21 cellular contexts compared by ENCODE assay signal in genomic region chr6:1837868-1838267, GRCh38.
DNase-seq lines count a peak whose midpoint lies in the region; ATAC-seq and TF ChIP-seq lines count a peak whose summit lies in the region.
"Had no signal": no experiment of that assay in that cellular context is flagged by ENCODE, and none has a peak within 500 bp of the region (broad histone marks: within the 10 kb centered on the region; RNA-seq: fewer than 3 reads in every experiment).

No MANE protein-coding gene starts in this region.

- H3K4me1 ChIP-seq in foreskin keratinocyte, result peaks cover 9% of the 10 kb centered on the region

- H3K27me3 ChIP-seq in foreskin keratinocyte (no peaks in the 10 kb centered on the region), H7 (ENCODE audit: control insufficient read depth, insufficient read depth, low read length) (no peaks in the 10 kb centered on the region)
- H3K27me3 ChIP-seq: left lung, neutrophil had no signal

- H3K4me3 Mint-ChIP-seq in osteocyte (ENCODE audit: unreplicated experiment), result no peak overlapping the region
- H3K4me3 Mint-ChIP-seq in natural killer cell treated with Interleukin-12 subunit alpha and Interleukin-12 subunit beta and Interleukin-15 and Interleukin-18, amount 100 ng/mL, for 72 hours, result no peak overlapping the region
- H3K4me3 Mint-ChIP-seq: activated CD4-positive, alpha-beta memory T cell treated with anti-CD3 and anti-CD28 coated beads, Interleukin-2, amount 10 ng/mL, durations not matched to agents 7 days and 5 days; CD4-positive, alpha-beta T cell had no signal

- H3K4me3 ChIP-seq in H7 (ENCODE audit: insufficient read depth, low read depth, low read length), result no peak overlapping the region
- H3K4me3 ChIP-seq: cardiac muscle cell, left lung had no signal

- H3K36me3 ChIP-seq in H7 (replicated peaks; ENCODE audit: control insufficient read depth, insufficient read depth, low read length), result no peaks in the 10 kb centered on the region
- H3K36me3 ChIP-seq: cardiac muscle cell, left lung, neutrophil had no signal

- H3K36me3 Mint-ChIP-seq in osteocyte (ENCODE audit: unreplicated experiment), result no peaks in the 10 kb centered on the region
- H3K36me3 Mint-ChIP-seq in natural killer cell treated with Interleukin-12 subunit alpha and Interleukin-12 subunit beta and Interleukin-15 and Interleukin-18, amount 100 ng/mL, for 72 hours, result no peaks in the 10 kb centered on the region

- H3K9me3 Mint-ChIP-seq in osteocyte (ENCODE audit: unreplicated experiment), result no peaks in the 10 kb centered on the region
- H3K9me3 Mint-ChIP-seq in natural killer cell treated with Interleukin-12 subunit alpha and Interleukin-12 subunit beta and Interleukin-15 and Interleukin-18, amount 100 ng/mL, for 72 hours, result no peaks in the 10 kb centered on the region
- H3K9me3 Mint-ChIP-seq: activated CD4-positive, alpha-beta memory T cell treated with anti-CD3 and anti-CD28 coated beads, Interleukin-2, amount 10 ng/mL, durations not matched to agents 7 days and 5 days; CD4-positive, alpha-beta T cell had no signal

- H3K27me3 Mint-ChIP-seq in osteocyte (ENCODE audit: unreplicated experiment), result no peaks in the 10 kb centered on the region
- H3K27me3 Mint-ChIP-seq in natural killer cell treated with Interleukin-12 subunit alpha and Interleukin-12 subunit beta and Interleukin-15 and Interleukin-18, amount 100 ng/mL, for 72 hours, result no peaks in the 10 kb centered on the region
- H3K27me3 Mint-ChIP-seq: activated CD4-positive, alpha-beta memory T cell treated with anti-CD3 and anti-CD28 coated beads, Interleukin-2, amount 10 ng/mL, durations not matched to agents 7 days and 5 days; CD4-positive, alpha-beta T cell had no signal

- POLR2A ChIA-PET in HEK293T (lab: Yijun Ruan, JAX), result interaction anchor here (0.9 to 4.6 kb wide), 5 partner anchors 71 to 231 kb away, joined by 3 to 29 read pairs (median 4); partner anchors contain the start of gene FOXC1

- peak overlapping the region; percentile 78 for H3K27ac Mint-ChIP-seq in osteocyte (ENCODE audit: unreplicated experiment)
- no peak overlapping the region for H3K27ac Mint-ChIP-seq in natural killer cell treated with Interleukin-12 subunit alpha and Interleukin-12 subunit beta and Interleukin-15 and Interleukin-18, amount 100 ng/mL, for 72 hours
- H3K27ac Mint-ChIP-seq: activated CD4-positive, alpha-beta memory T cell treated with anti-CD3 and anti-CD28 coated beads, Interleukin-2, amount 10 ng/mL, durations not matched to agents 7 days and 5 days; CD4-positive, alpha-beta T cell had no signal

- CTCF ChIA-PET in HEK293T (lab: Yijun Ruan, JAX), result interaction anchor here (0.8 to 1.1 kb wide), 4 partner anchors 8 to 266 kb away, joined by 3 to 4 read pairs (median 4); no protein-coding TSS in a partner anchor

- H3K4me1 Mint-ChIP-seq in osteocyte (ENCODE audit: unreplicated experiment), result peaks cover 56% of the 10 kb centered on the region
- H3K4me1 Mint-ChIP-seq in natural killer cell treated with Interleukin-12 subunit alpha and Interleukin-12 subunit beta and Interleukin-15 and Interleukin-18, amount 100 ng/mL, for 72 hours (ENCODE audit: low read depth in 2 of 2), result no peaks in the 10 kb centered on the region
- H3K4me1 Mint-ChIP-seq: activated CD4-positive, alpha-beta memory T cell treated with anti-CD3 and anti-CD28 coated beads, Interleukin-2, amount 10 ng/mL, durations not matched to agents 7 days and 5 days had no signal

- H3K27ac ChIP-seq in foreskin keratinocyte, result no peak overlapping the region
- H3K27ac ChIP-seq: cardiac muscle cell, left lung, neutrophil had no signal

- no peak for DNase-seq in HEK293T (ENCODE audit: extremely low spot score)
- DNase-seq in foreskin keratinocyte, result peak in 1 of 2 donors; percentile 28
- no peak for DNase-seq in osteocyte (ENCODE audit: extremely low spot score, unreplicated experiment)
- DNase-seq in natural killer cell treated with Interleukin-12 subunit alpha and Interleukin-12 subunit beta and Interleukin-15 and Interleukin-18, amount 100 ng/mL, for 72 hours (ENCODE audit: low spot score), result no peak
- DNase-seq in H7, result no peak
- no peak for DNase-seq in NCI-H2196 treated with DMSO at 0.1 percent for 48 hours (lab: John Stamatoyannopoulos, UW; ENCODE audit: unreplicated experiment)
- DNase-seq: activated CD4-positive, alpha-beta memory T cell treated with anti-CD3 and anti-CD28 coated beads, Interleukin-2, amount 10 ng/mL, durations not matched to agents 7 days and 5 days; activated gamma-delta T cell; activated T-cell treated with anti-CD3 and anti-CD28 coated beads for 4 hours; CD4-positive, alpha-beta T cell; DMS153; GDM1; head of caudate nucleus; left lung; NCI-H1092 treated with DMSO at 0.1 percent for 48 hours; NCI-H510A; SW 1271 had no signal

- TF ChIP-seq CTCF in foreskin keratinocyte (conservative IDR thresholded peaks at IDR 0.05) (no peak), osteocyte (IDR thresholded peaks at IDR 0.05) (no peak)

- peak; percentile 36 for ATAC-seq in foreskin keratinocyte
- no peak for ATAC-seq in natural killer cell treated with Interleukin-12 subunit alpha and Interleukin-12 subunit beta and Interleukin-15 and Interleukin-18, amount 100 ng/mL, for 72 hours
- ATAC-seq: HCT116, left lung had no signal

TF ChIP-seq in HEK293T, 16 proteins besides CTCF, POLR2A, EP300 and RAD21:
- no peak for TF ChIP-seq CTBP1 (IDR thresholded peaks at IDR 0.05; ENCODE audit: borderline replicate concordance)
- TF ChIP-seq HDGF (IDR thresholded peaks at IDR 0.05; ENCODE audit: borderline replicate concordance), result no peak
- TF ChIP-seq FOXA1 (IDR thresholded peaks at IDR 0.05), result no peak
- TF ChIP-seq L3MBTL2 (conservative IDR thresholded peaks at IDR 0.05), result 0 out of 2 replicates have a peak, but pooled peaks have one; percentile 7
- TF ChIP-seq SUZ12 (IDR thresholded peaks at IDR 0.05), result no peak
- TF ChIP-seq SP1 (IDR thresholded peaks at IDR 0.05), result no peak
- no peak for TF ChIP-seq LEF1 (IDR thresholded peaks at IDR 0.05; ENCODE audit: borderline replicate concordance)
- no peak for TF ChIP-seq TARDBP (IDR thresholded peaks at IDR 0.05)

TF ChIP-seq in PFSK-1, 5 proteins besides CTCF, POLR2A, EP300 and RAD21:
- TF ChIP-seq SIN3A (IDR thresholded peaks at IDR 0.05; ENCODE audit: borderline replicate concordance, insufficient read depth, low read length) (no peak), FOXP2 (optimal IDR thresholded peaks at IDR 0.05; ENCODE audit: borderline replicate concordance, extremely low read depth, extremely low read length, insufficient read depth) (peak; percentile 30), TAF1 (IDR thresholded peaks at IDR 0.05; ENCODE audit: borderline replicate concordance, insufficient read depth, low read length) (no peak)
